Comparison of ENCODE assay signal across 1 cellular context in the genomic region with DNA sequence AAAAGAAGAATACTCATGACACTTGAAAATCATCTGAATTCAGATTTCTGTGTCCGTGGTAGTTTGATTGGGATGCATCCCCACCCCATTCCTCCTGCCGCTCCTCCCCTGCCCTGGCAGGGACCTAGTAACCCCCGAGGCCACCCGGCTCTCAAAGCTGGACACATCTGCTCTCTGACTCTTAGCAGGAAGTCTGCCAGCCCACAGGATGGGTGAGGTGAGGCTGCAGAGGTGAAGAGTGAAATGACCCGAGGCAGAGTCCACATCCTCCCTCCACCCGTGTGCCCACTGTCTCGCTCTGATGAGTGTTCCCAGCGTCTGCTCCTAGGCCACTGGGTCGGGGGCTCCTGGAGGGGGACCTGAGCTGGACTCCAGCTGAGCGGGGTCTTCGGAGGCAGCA.
TF ChIP-seq lines count a peak whose summit lies in the region.

No MANE protein-coding gene starts in this region.

TF ChIP-seq in SK-N-SH, 30 proteins besides CTCF, POLR2A, EP300 and RAD21 (continued from another document):
- TF ChIP-seq, protein P1, sequence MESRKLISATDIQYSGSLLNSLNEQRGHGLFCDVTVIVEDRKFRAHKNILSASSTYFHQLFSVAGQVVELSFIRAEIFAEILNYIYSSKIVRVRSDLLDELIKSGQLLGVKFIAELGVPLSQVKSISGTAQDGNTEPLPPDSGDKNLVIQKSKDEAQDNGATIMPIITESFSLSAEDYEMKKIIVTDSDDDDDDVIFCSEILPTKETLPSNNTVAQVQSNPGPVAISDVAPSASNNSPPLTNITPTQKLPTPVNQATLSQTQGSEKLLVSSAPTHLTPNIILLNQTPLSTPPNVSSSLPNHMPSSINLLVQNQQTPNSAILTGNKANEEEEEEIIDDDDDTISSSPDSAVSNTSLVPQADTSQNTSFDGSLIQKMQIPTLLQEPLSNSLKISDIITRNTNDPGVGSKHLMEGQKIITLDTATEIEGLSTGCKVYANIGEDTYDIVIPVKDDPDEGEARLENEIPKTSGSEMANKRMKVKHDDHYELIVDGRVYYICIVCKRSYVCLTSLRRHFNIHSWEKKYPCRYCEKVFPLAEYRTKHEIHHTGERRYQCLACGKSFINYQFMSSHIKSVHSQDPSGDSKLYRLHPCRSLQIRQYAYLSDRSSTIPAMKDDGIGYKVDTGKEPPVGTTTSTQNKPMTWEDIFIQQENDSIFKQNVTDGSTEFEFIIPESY (IDR thresholded peaks at IDR 0.05; ENCODE audit: borderline replicate concordance, low read depth): no peak
- TF ChIP-seq NFIC (IDR thresholded peaks at IDR 0.05; ENCODE audit: borderline replicate concordance) (no peak), TAF1 (IDR thresholded peaks at IDR 0.05; ENCODE audit: borderline replicate concordance, low read depth, low read length) (no peak), RXRA (IDR thresholded peaks at IDR 0.05; ENCODE audit: borderline replicate concordance, low read depth) (no peak), POLR2AphosphoS5 (IDR thresholded peaks at IDR 0.05; ENCODE audit: low read depth, low read length) (no peak), ELF1 (IDR thresholded peaks at IDR 0.05) (no peak), RCOR1 (IDR thresholded peaks at IDR 0.05; ENCODE audit: low read length) (no peak), RFX5 (IDR thresholded peaks at IDR 0.05; ENCODE audit: low read length) (no peak), FOSL2 (IDR thresholded peaks at IDR 0.05; ENCODE audit: borderline replicate concordance, low read depth) (no peak), JUND (IDR thresholded peaks at IDR 0.05) (no peak), EZH2phosphoT487 (IDR thresholded peaks at IDR 0.05; ENCODE audit: borderline replicate concordance, low read depth) (no peak)
- TF ChIP-seq, protein P2, sequence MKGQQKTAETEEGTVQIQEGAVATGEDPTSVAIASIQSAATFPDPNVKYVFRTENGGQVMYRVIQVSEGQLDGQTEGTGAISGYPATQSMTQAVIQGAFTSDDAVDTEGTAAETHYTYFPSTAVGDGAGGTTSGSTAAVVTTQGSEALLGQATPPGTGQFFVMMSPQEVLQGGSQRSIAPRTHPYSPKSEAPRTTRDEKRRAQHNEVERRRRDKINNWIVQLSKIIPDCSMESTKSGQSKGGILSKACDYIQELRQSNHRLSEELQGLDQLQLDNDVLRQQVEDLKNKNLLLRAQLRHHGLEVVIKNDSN (IDR thresholded peaks at IDR 0.05; ENCODE audit: borderline replicate concordance, low read depth): no peak
- TF ChIP-seq, protein P3, sequence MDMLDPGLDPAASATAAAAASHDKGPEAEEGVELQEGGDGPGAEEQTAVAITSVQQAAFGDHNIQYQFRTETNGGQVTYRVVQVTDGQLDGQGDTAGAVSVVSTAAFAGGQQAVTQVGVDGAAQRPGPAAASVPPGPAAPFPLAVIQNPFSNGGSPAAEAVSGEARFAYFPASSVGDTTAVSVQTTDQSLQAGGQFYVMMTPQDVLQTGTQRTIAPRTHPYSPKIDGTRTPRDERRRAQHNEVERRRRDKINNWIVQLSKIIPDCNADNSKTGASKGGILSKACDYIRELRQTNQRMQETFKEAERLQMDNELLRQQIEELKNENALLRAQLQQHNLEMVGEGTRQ (IDR thresholded peaks at IDR 0.05; ENCODE audit: borderline replicate concordance, low read depth, low read length): no peak
- TF ChIP-seq, protein P4, sequence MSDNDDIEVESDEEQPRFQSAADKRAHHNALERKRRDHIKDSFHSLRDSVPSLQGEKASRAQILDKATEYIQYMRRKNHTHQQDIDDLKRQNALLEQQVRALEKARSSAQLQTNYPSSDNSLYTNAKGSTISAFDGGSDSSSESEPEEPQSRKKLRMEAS (IDR thresholded peaks at IDR 0.05; ENCODE audit: low read depth): no peak
- TF ChIP-seq, protein P5, sequence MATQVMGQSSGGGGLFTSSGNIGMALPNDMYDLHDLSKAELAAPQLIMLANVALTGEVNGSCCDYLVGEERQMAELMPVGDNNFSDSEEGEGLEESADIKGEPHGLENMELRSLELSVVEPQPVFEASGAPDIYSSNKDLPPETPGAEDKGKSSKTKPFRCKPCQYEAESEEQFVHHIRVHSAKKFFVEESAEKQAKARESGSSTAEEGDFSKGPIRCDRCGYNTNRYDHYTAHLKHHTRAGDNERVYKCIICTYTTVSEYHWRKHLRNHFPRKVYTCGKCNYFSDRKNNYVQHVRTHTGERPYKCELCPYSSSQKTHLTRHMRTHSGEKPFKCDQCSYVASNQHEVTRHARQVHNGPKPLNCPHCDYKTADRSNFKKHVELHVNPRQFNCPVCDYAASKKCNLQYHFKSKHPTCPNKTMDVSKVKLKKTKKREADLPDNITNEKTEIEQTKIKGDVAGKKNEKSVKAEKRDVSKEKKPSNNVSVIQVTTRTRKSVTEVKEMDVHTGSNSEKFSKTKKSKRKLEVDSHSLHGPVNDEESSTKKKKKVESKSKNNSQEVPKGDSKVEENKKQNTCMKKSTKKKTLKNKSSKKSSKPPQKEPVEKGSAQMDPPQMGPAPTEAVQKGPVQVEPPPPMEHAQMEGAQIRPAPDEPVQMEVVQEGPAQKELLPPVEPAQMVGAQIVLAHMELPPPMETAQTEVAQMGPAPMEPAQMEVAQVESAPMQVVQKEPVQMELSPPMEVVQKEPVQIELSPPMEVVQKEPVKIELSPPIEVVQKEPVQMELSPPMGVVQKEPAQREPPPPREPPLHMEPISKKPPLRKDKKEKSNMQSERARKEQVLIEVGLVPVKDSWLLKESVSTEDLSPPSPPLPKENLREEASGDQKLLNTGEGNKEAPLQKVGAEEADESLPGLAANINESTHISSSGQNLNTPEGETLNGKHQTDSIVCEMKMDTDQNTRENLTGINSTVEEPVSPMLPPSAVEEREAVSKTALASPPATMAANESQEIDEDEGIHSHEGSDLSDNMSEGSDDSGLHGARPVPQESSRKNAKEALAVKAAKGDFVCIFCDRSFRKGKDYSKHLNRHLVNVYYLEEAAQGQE (IDR thresholded peaks at IDR 0.05; ENCODE audit: low read depth, low read length): no peak
